Comparison of ENCODE assay signal across 27 cellular contexts in genomic region chr17:39640493-39641118, GRCh38. TPM values are rescaled to one million over a fixed set of nuclear protein-coding genes. Genes with fewer than 3 reads are reported as not detected.
DNase-seq lines count a peak whose midpoint lies in the region; ATAC-seq, FAIRE-seq and TF ChIP-seq lines count a peak whose summit lies in the region.
"Had no signal": no experiment of that assay in that cellular context is flagged by ENCODE, and none has a peak within 500 bp of the region (broad histone marks: within the 10 kb centered on the region; RNA-seq: fewer than 3 reads in every experiment).

No MANE protein-coding gene starts in this region.

- intact Hi-C loops in Right ventricle myocardium inferior (cut with DNase I), result no loop called here
- intact Hi-C loops in left cardiac atrium (cut with DNase I), result no loop called here

- H3K4ac ChIP-seq in H1 (replicated peaks; ENCODE audit: insufficient read length, low read depth, low read length), result no peak overlapping the region

- peaks cover 90% of the 10 kb centered on the region for H3K4me1 Mint-ChIP-seq in stimulated activated effector memory CD8-positive, alpha-beta T cell treated with anti-CD3 and anti-CD28 coated beads, Interleukin-12 subunit alpha, Interleukin-12 subunit beta, amount 100 ng/mL, for 72 hours

- no peak overlapping the region for H2BK120ac ChIP-seq in H1 (replicated peaks; ENCODE audit: low read depth, low read length)

- peaks cover 40% of the 10 kb centered on the region for H3K79me1 ChIP-seq in H1 (ENCODE audit: low read depth, low read length)

- no peaks in the 10 kb centered on the region for H3K36me3 ChIP-seq in H1 (ENCODE audit: control insufficient read depth in 2 of 4, insufficient read depth in 4 of 4, low read length in 3 of 4)

- no peak for TF ChIP-seq POLR2A in H1 (IDR thresholded peaks at IDR 0.05; ENCODE audit: control extremely low read depth in 1 of 2, low read depth in 2 of 2, low read length in 2 of 2)

- no peak for TF ChIP-seq EP300 in H1 (IDR thresholded peaks at IDR 0.05; ENCODE audit: borderline replicate concordance in 1 of 2, low read depth in 2 of 2, low read length in 2 of 2)

- H3K9me3 Mint-ChIP-seq in stimulated activated effector memory CD8-positive, alpha-beta T cell treated with anti-CD3 and anti-CD28 coated beads, Interleukin-12 subunit alpha, Interleukin-12 subunit beta, amount 100 ng/mL, for 72 hours, result no peaks in the 10 kb centered on the region
- H3K9me3 Mint-ChIP-seq: activated CD4-positive, alpha-beta memory T cell treated with anti-CD3 and anti-CD28 coated beads for 36 hours; activated T-helper 1 cell treated with anti-CD3 and anti-CD28 coated beads, Interleukin-12 subunit alpha, Interleukin-12 subunit beta, Interleukin-2, Interleukin-4 antibody, amounts not matched to agents 30 ng/mL and 10 ng/mL and 1 ng/mL, durations not matched to agents 14 hours and 24 hours and 36 hours; CD4-positive, alpha-beta memory T cell; type B pancreatic cell had no signal

- H3K18ac ChIP-seq in H1 (ENCODE audit: extremely low read depth, low read length), result no peak overlapping the region; the same call in 1 of the 2 replicates

- no peaks in the 10 kb centered on the region for H3K9me3 ChIP-seq in H1 (ENCODE audit: insufficient read depth in 2 of 2, low read depth in 1 of 2, low read length in 1 of 2)
- H3K9me3 ChIP-seq: A549 had no signal

- no peak for ATAC-seq in Right ventricle myocardium inferior
- no peak for ATAC-seq in left cardiac atrium
- no peak for ATAC-seq in stimulated activated effector memory CD8-positive, alpha-beta T cell treated with anti-CD3 and anti-CD28 coated beads, Interleukin-12 subunit alpha, Interleukin-12 subunit beta, amount 100 ng/mL, for 72 hours
- ATAC-seq in HG03520 (IDR thresholded peaks at IDR 0.05; ENCODE audit: unreplicated experiment), result no peak
- ATAC-seq in GM19455 (IDR thresholded peaks at IDR 0.05; ENCODE audit: unreplicated experiment), result no peak
- no peak for ATAC-seq in HG03432 (IDR thresholded peaks at IDR 0.05; ENCODE audit: unreplicated experiment)
- ATAC-seq: A549 had no signal

- DNase-seq in Right ventricle myocardium inferior (ENCODE audit: missing footprints) (peak; percentile 34), left cardiac atrium (no peak), UCSD-AML1 (lab: John Stamatoyannopoulos, UW; ENCODE audit: unreplicated experiment) (peak; percentile 41), H1 (ENCODE audit: low read depth in 1 of 2, low spot score in 2 of 2) (no peak)
- no peak for DNase-seq in stimulated activated effector memory CD8-positive, alpha-beta T cell treated with anti-CD3 and anti-CD28 coated beads, Interleukin-12 subunit alpha, Interleukin-12 subunit beta, amount 100 ng/mL, for 72 hours (ENCODE audit: low spot score in 2 of 2)
- DNase-seq: activated CD4-positive, alpha-beta memory T cell treated with anti-CD3 and anti-CD28 coated beads for 36 hours; amniotic stem cell; caudate nucleus; CD4-positive, alpha-beta memory T cell; effector memory CD4-positive, alpha-beta T cell; GOT3; head of caudate nucleus; MM.1S; NCI-H187 treated with DMSO at 0.1 percent for 48 hours; NCI-H446; occipital lobe; retina; SHP77; stimulated activated CD4-positive, alpha-beta T cell treated with anti-CD3 and anti-CD28 coated beads, Interleukin-12 subunit alpha, Interleukin-12 subunit beta, amount 100 ng/mL, for 4 hours; T-helper 1 cell had no signal

- peaks cover 9% of the 10 kb centered on the region for H3K36me3 Mint-ChIP-seq in stimulated activated effector memory CD8-positive, alpha-beta T cell treated with anti-CD3 and anti-CD28 coated beads, Interleukin-12 subunit alpha, Interleukin-12 subunit beta, amount 100 ng/mL, for 72 hours
- H3K36me3 Mint-ChIP-seq: type B pancreatic cell had no signal

- no peak overlapping the region for H3K23ac ChIP-seq in H1 (ENCODE audit: insufficient read length)

- no peak for FAIRE-seq in H1 (lab: Jason Lieb, UNC)
- FAIRE-seq: A549, islet of Langerhans had no signal

- peak overlapping the region; percentile 54 for H3K27ac Mint-ChIP-seq in stimulated activated effector memory CD8-positive, alpha-beta T cell treated with anti-CD3 and anti-CD28 coated beads, Interleukin-12 subunit alpha, Interleukin-12 subunit beta, amount 100 ng/mL, for 72 hours
- H3K27ac Mint-ChIP-seq: activated CD4-positive, alpha-beta memory T cell treated with anti-CD3 and anti-CD28 coated beads for 36 hours; activated T-helper 1 cell treated with anti-CD3 and anti-CD28 coated beads, Interleukin-12 subunit alpha, Interleukin-12 subunit beta, Interleukin-2, Interleukin-4 antibody, amounts not matched to agents 30 ng/mL and 10 ng/mL and 1 ng/mL, durations not matched to agents 14 hours and 24 hours and 36 hours; type B pancreatic cell had no signal

- peaks cover 8 to 68% of the 10 kb centered on the region in 2 experiments for H3K79me2 ChIP-seq in H1 (ENCODE audit: control insufficient read depth in 1 of 2, insufficient read depth in 2 of 2, low read length in 2 of 2)

- 0 out of 7 replicates have a peak, but pooled peaks cover 0 to 3% (median 0%) of the 10 kb centered on the region in 4 experiments for H3K27me3 ChIP-seq in H1 (replicated peaks in 1 of 4; ENCODE audit: control insufficient read depth in 3 of 4, extremely low read depth in 1 of 4, insufficient read depth in 3 of 4, low read length in 3 of 4)

- no peak overlapping the region for H2AFZ ChIP-seq in H1 (ENCODE audit: low read length)

- H2BK20ac ChIP-seq in H1 (ENCODE audit: low read length), result no peak overlapping the region

- no peak overlapping the region for H4K91ac ChIP-seq in H1 (replicated peaks; ENCODE audit: insufficient read length, low read length)

- H3K9ac ChIP-seq in H1 (replicated peaks in 1 of 4; ENCODE audit: extremely low read depth in 1 of 4, low read depth in 3 of 4, low read length in 3 of 4), result no peak overlapping the region; a peak in 1 of 7 replicates

- peaks cover 18 to 31% (median 22%) of the 10 kb centered on the region in 4 experiments for H3K4me1 ChIP-seq in H1 (replicated peaks in 1 of 4; ENCODE audit: control insufficient read depth in 3 of 4, insufficient read depth in 4 of 4, low read length in 3 of 4)

- no peak overlapping the region for H3K4me3 ChIP-seq in H1 (ENCODE audit: extremely low read depth in 1 of 4, insufficient read depth in 2 of 4, low read depth in 3 of 4, low read length in 4 of 4)
- H3K4me3 ChIP-seq: A549 had no signal

- H3K4me2 ChIP-seq in H1 (ENCODE audit: insufficient read depth in 1 of 2, low read depth in 2 of 2, low read length in 2 of 2), result 0 out of 4 replicates have a peak overlapping the region, but pooled peaks of 1 of the 2 experiments have one; percentile 17
- H3K4me2 ChIP-seq: A549 had no signal

- no peak overlapping the region for H3K4me3 Mint-ChIP-seq in stimulated activated effector memory CD8-positive, alpha-beta T cell treated with anti-CD3 and anti-CD28 coated beads, Interleukin-12 subunit alpha, Interleukin-12 subunit beta, amount 100 ng/mL, for 72 hours
- H3K4me3 Mint-ChIP-seq: activated CD4-positive, alpha-beta memory T cell treated with anti-CD3 and anti-CD28 coated beads for 36 hours; activated T-helper 1 cell treated with anti-CD3 and anti-CD28 coated beads, Interleukin-12 subunit alpha, Interleukin-12 subunit beta, Interleukin-2, Interleukin-4 antibody, amounts not matched to agents 30 ng/mL and 10 ng/mL and 1 ng/mL, durations not matched to agents 14 hours and 24 hours and 36 hours had no signal

- CTCF ChIA-PET in H1 (lab: Charles Lee; ENCODE audit: partially characterized antibody), result interaction anchor here (1.0 to 49.2 kb wide), 6 partner anchors 12 to 141 kb away, joined by 3 to 1885 read pairs (median 72); partner anchors contain the start of genes ERBB2, PGAP3, PNMT and PPP1R1B

- POLR2A ChIA-PET in H1 (lab: Charles Lee; ENCODE audit: partially characterized antibody), result interaction anchor here (1.2 to 5.5 kb wide), 6 partner anchors 9 to 99 kb away, joined by 3 to 28 read pairs (median 4); no protein-coding TSS in a partner anchor

- H3K14ac ChIP-seq in H1 (ENCODE audit: insufficient read length), result no peak overlapping the region

- no peak overlapping the region for H3K56ac ChIP-seq in H1 (replicated peaks; ENCODE audit: insufficient read length, low read depth, low read length)

- H4K5ac ChIP-seq in H1 (ENCODE audit: insufficient read length, low read depth, low read length), result no peak overlapping the region

- H4K20me1 ChIP-seq in H1 (replicated peaks in 1 of 2; ENCODE audit: control insufficient read depth in 1 of 2, insufficient read depth in 2 of 2, low read length in 2 of 2), result peaks cover 3 to 28% of the 10 kb centered on the region in 2 experiments

- TF ChIP-seq CTCF in H1 (IDR thresholded peaks at IDR 0.05; ENCODE audit: control extremely low read depth in 1 of 3, insufficient read depth in 1 of 3, low read depth in 1 of 3, low read length in 3 of 3), result no peak

- H3K27ac ChIP-seq in H1 (ENCODE audit: low read depth, low read length), result no peak overlapping the region
- H3K27ac ChIP-seq: A549 had no signal

- TF ChIP-seq RAD21 in H1 (IDR thresholded peaks at IDR 0.05 in 1 of 2, conservative IDR thresholded peaks at IDR 0.05 in 1 of 2; ENCODE audit: low read depth in 2 of 2, low read length in 2 of 2), result no peak

- H2AK5ac ChIP-seq in H1 (ENCODE audit: low read depth, low read length), result 0 out of 2 replicates have a peak overlapping the region, but pooled peaks have one; percentile 24

- no peak overlapping the region for H2BK5ac ChIP-seq in H1 (ENCODE audit: low read depth, low read length)

- H4K8ac ChIP-seq in H1 (ENCODE audit: extremely low read depth, insufficient read depth, low read length), result no peak overlapping the region

- H3K23me2 ChIP-seq in H1 (ENCODE audit: low read depth, low read length), result peaks cover 8% of the 10 kb centered on the region; the same call in 1 of the 2 replicates

- peak overlapping the region; percentile 84; the same call in 1 of the 2 replicates for H2BK12ac ChIP-seq in H1 (ENCODE audit: low read depth, low read length)

- 86% methylated on average over 7 of the region's 7 CpGs; no CpG with 5 or more reads in 1 of the 2 experiments for WGBS in H1 (ENCODE audit: extremely low coverage in 1 of 2, insufficient coverage in 1 of 2, insufficient read length in 1 of 2, insufficient replicate concordance in 2 of 2, low coverage in 1 of 2, low lambda C conversion rate in 2 of 2, missing lambda C conversion rate in 1 of 2), 2 experiments

- peak overlapping the region; percentile 34; the same call in 1 of the 2 replicates for H2BK15ac ChIP-seq in H1 (ENCODE audit: low read length)

RNA-seq across cellular contexts. Expression of gene STARD3, which starts 3.7 kb away (rescaled TPM):
- total RNA-seq in Right ventricle myocardium inferior (21.4 TPM), left cardiac atrium (10 to 100 TPM; 22.8 to 24.8 TPM)
- total RNA-seq in H1 (2021; fragmentation: NEBNext Ultra II Directional; extraction: Animal tissue kit (Norgen Biotek cat#: 25700)), result 47.6 and 56.7 TPM in 2 replicates
- polyA plus RNA-seq in H1 (2011; rRNA removed), result 80.3 and 116 TPM in 2 replicates
- 80.2 TPM for polyA plus RNA-seq in H1 (2011; cell fraction: cytosol; rRNA removed)
- 203 TPM for polyA plus RNA-seq in H1 (2011; cell fraction: nucleus; rRNA removed)
- 54.2 to 69.5 TPM (median 56.8 TPM) in 4 replicates for polyA plus RNA-seq in H1 (2012, experiment 1 of 2)
- polyA plus RNA-seq in H1 (2012, experiment 2 of 2), result 61.3 TPM
- 80.5 TPM for polyA plus RNA-seq in H1 (2013, experiment 1 of 2)
- polyA plus RNA-seq in H1 (2013, experiment 2 of 2), result 91.9 TPM
- 78.6 and 84.8 TPM in 2 replicates for polyA minus RNA-seq in H1 (2011; rRNA and poly(A)+ RNA removed)
- polyA minus RNA-seq in H1 (2011; cell fraction: cytosol; rRNA and poly(A)+ RNA removed), result 37.6 TPM
- 53.7 TPM for polyA minus RNA-seq in H1 (2011; cell fraction: nucleus; rRNA and poly(A)+ RNA removed)

RNA-seq across cellular contexts. Expression of gene PPP1R1B, which starts 13.9 kb away (rescaled TPM):
- total RNA-seq in Right ventricle myocardium inferior, result 0.89 TPM
- 1 to 10 TPM; 4.0 to 5.3 TPM for total RNA-seq in left cardiac atrium
- 9.4 and 10.7 TPM in 2 replicates for total RNA-seq in H1 (2021; fragmentation: NEBNext Ultra II Directional; extraction: Animal tissue kit (Norgen Biotek cat#: 25700))
- 21.0 and 22.3 TPM in 2 replicates for polyA plus RNA-seq in H1 (2011; rRNA removed)
- polyA plus RNA-seq in H1 (2011; cell fraction: cytosol; rRNA removed), result 15.9 TPM
- polyA plus RNA-seq in H1 (2011; cell fraction: nucleus; rRNA removed), result 15.3 TPM
- 13.4 to 19.6 TPM (median 17.0 TPM) in 4 replicates for polyA plus RNA-seq in H1 (2012, experiment 1 of 2)
- polyA plus RNA-seq in H1 (2012, experiment 2 of 2), result 22.0 TPM
- 10.8 TPM for polyA plus RNA-seq in H1 (2013, experiment 1 of 2)
- polyA plus RNA-seq in H1 (2013, experiment 2 of 2), result 11.3 TPM
- 9.1 and 11.8 TPM in 2 replicates for polyA minus RNA-seq in H1 (2011; rRNA and poly(A)+ RNA removed)
- polyA minus RNA-seq in H1 (2011; cell fraction: cytosol; rRNA and poly(A)+ RNA removed), result 7.9 TPM
- 4.6 TPM for polyA minus RNA-seq in H1 (2011; cell fraction: nucleus; rRNA and poly(A)+ RNA removed)
- total RNA-seq: activated CD4-positive, alpha-beta memory T cell treated with anti-CD3 and anti-CD28 coated beads for 36 hours; activated T-helper 1 cell treated with anti-CD3 and anti-CD28 coated beads, Interleukin-12 subunit alpha, Interleukin-12 subunit beta, Interleukin-2, Interleukin-4 antibody, amounts not matched to agents 30 ng/mL and 10 ng/mL and 1 ng/mL, durations not matched to agents 14 hours and 24 hours and 36 hours; CD4-positive, alpha-beta memory T cell had no signal
- polyA plus RNA-seq: CD4-positive, alpha-beta memory T cell had no signal

RNA-seq across cellular contexts. Expression of gene TCAP, which starts 24.5 kb away (rescaled TPM):
- total RNA-seq in Right ventricle myocardium inferior (5,286 TPM), left cardiac atrium (1,000 to 10,000 TPM; 1,910 to 2,797 TPM)
- 1.4 TPM in 2 replicates for total RNA-seq in H1 (2021; fragmentation: NEBNext Ultra II Directional; extraction: Animal tissue kit (Norgen Biotek cat#: 25700))
- polyA plus RNA-seq in H1 (2011; rRNA removed), result 0.82 and 1.3 TPM in 2 replicates
- polyA plus RNA-seq in H1 (2011; cell fraction: cytosol; rRNA removed), result 1.2 TPM
- 8.9 TPM for polyA plus RNA-seq in H1 (2011; cell fraction: nucleus; rRNA removed)
- 1.7 to 2.6 TPM (median 2.3 TPM) in 4 replicates for polyA plus RNA-seq in H1 (2012, experiment 1 of 2)
- polyA plus RNA-seq in H1 (2012, experiment 2 of 2), result 1.4 TPM
- polyA plus RNA-seq in H1 (2013, experiment 1 of 2), result 0.49 TPM
- polyA plus RNA-seq in H1 (2013, experiment 2 of 2), result 0.48 TPM
- polyA minus RNA-seq in H1 (2011; rRNA and poly(A)+ RNA removed), result 1.1 and 1.3 TPM in 2 replicates
- 1.4 TPM for polyA minus RNA-seq in H1 (2011; cell fraction: cytosol; rRNA and poly(A)+ RNA removed)
- polyA minus RNA-seq in H1 (2011; cell fraction: nucleus; rRNA and poly(A)+ RNA removed), result 4.2 TPM

RNA-seq across cellular contexts. Expression of gene PNMT, which starts 27.6 kb away (rescaled TPM):
- total RNA-seq in Right ventricle myocardium inferior (5.1 TPM), left cardiac atrium (10 to 100 TPM in 1 of 2 donors, 1 to 10 TPM in 1; 9.7 to 11.2 TPM)
- 4.4 and 5.6 TPM in 2 replicates for total RNA-seq in H1 (2021; fragmentation: NEBNext Ultra II Directional; extraction: Animal tissue kit (Norgen Biotek cat#: 25700))
- 10.5 and 10.9 TPM in 2 replicates for polyA plus RNA-seq in H1 (2011; rRNA removed)
- 8.1 TPM for polyA plus RNA-seq in H1 (2011; cell fraction: cytosol; rRNA removed)
- polyA plus RNA-seq in H1 (2011; cell fraction: nucleus; rRNA removed), result 10.0 TPM
- 4.3 to 8.6 TPM (median 7.6 TPM) in 4 replicates for polyA plus RNA-seq in H1 (2012, experiment 1 of 2)
- polyA plus RNA-seq in H1 (2012, experiment 2 of 2), result 5.6 TPM
- polyA plus RNA-seq in H1 (2013, experiment 1 of 2), result 3.4 TPM
- 3.4 TPM for polyA plus RNA-seq in H1 (2013, experiment 2 of 2)
- polyA minus RNA-seq in H1 (2011; rRNA and poly(A)+ RNA removed), result 0.95 and 1.4 TPM in 2 replicates
- 4.9 TPM for polyA minus RNA-seq in H1 (2011; cell fraction: cytosol; rRNA and poly(A)+ RNA removed)
- 1.7 TPM for polyA minus RNA-seq in H1 (2011; cell fraction: nucleus; rRNA and poly(A)+ RNA removed)
- total RNA-seq: activated CD4-positive, alpha-beta memory T cell treated with anti-CD3 and anti-CD28 coated beads for 36 hours; activated T-helper 1 cell treated with anti-CD3 and anti-CD28 coated beads, Interleukin-12 subunit alpha, Interleukin-12 subunit beta, Interleukin-2, Interleukin-4 antibody, amounts not matched to agents 30 ng/mL and 10 ng/mL and 1 ng/mL, durations not matched to agents 14 hours and 24 hours and 36 hours had no signal
- polyA plus RNA-seq: A549; CD4-positive, alpha-beta memory T cell had no signal

RNA-seq across cellular contexts. Expression of gene NEUROD2, which starts 32.9 kb away (rescaled TPM):
- total RNA-seq in Right ventricle myocardium inferior (not detected), left cardiac atrium (not detected)
- not detected in 2 replicates for total RNA-seq in H1 (2021; fragmentation: NEBNext Ultra II Directional; extraction: Animal tissue kit (Norgen Biotek cat#: 25700))
- not detected in 2 replicates for polyA plus RNA-seq in H1 (2011; rRNA removed)
- polyA plus RNA-seq in H1 (2011; cell fraction: cytosol; rRNA removed), result not detected
- polyA plus RNA-seq in H1 (2011; cell fraction: nucleus; rRNA removed), result not detected
- polyA plus RNA-seq in H1 (2012, experiment 1 of 2), result not detected in 4 replicates
- polyA plus RNA-seq in H1 (2012, experiment 2 of 2), result 0.12 TPM
- 0.02 TPM for polyA plus RNA-seq in H1 (2013, experiment 1 of 2)
- polyA plus RNA-seq in H1 (2013, experiment 2 of 2), result 0.02 TPM
- polyA minus RNA-seq in H1 (2011; rRNA and poly(A)+ RNA removed), result not detected in 2 replicates
- polyA minus RNA-seq in H1 (2011; cell fraction: cytosol; rRNA and poly(A)+ RNA removed), result not detected
- polyA minus RNA-seq in H1 (2011; cell fraction: nucleus; rRNA and poly(A)+ RNA removed), result not detected
- total RNA-seq: activated CD4-positive, alpha-beta memory T cell treated with anti-CD3 and anti-CD28 coated beads for 36 hours; activated T-helper 1 cell treated with anti-CD3 and anti-CD28 coated beads, Interleukin-12 subunit alpha, Interleukin-12 subunit beta, Interleukin-2, Interleukin-4 antibody, amounts not matched to agents 30 ng/mL and 10 ng/mL and 1 ng/mL, durations not matched to agents 14 hours and 24 hours and 36 hours; CD4-positive, alpha-beta memory T cell had no signal
- polyA plus RNA-seq: A549 had no signal

Comparison
In these comparisons a context has a peak if more than half of its experiments do, and no peak if none do; other contexts are left out.
1. DNase-seq: peak in Right ventricle myocardium inferior (single experiment) and UCSD-AML1 (single experiment); none in left cardiac atrium (single experiment), H1 (0 of 2) and stimulated activated effector memory CD8-positive, alpha-beta T cell treated with anti-CD3 and anti-CD28 coated beads, Interleukin-12 subunit alpha, Interleukin-12 subunit beta, amount 100 ng/mL, for 72 hours (0 of 2).
2. RNA of gene TCAP, which starts 24.5 kb away (total RNA-seq): 5,286 TPM in Right ventricle myocardium inferior (single experiment) and 1,910 to 2,797 TPM in left cardiac atrium; 1.4 TPM in H1; every median in the first group is over 100 times any median in the second.